In the genomic region with DNA sequence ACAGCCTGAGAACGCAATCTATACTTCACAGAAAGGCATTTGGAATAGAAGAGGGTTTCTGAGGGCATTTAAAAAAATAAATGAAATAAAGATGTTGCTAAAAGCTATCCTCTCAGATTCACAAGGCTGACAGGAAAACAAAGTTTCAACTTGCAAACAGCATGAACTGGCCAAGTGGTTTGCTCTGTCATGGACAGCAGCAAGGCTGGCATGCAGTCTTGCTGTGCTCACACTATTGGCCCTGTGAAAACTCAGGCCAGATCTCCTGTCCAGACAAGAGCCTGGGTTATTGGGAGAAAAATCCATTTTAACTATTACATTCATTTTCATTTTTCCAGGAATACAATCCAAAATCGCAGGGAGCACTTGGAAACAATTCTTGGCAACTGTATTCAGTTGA, we compare ENCODE assay signal across 15 cellular contexts.
DNase-seq lines count a peak whose midpoint lies in the region; TF ChIP-seq lines count a peak whose summit lies in the region.
"Had no signal": no experiment of that assay in that cellular context is flagged by ENCODE, and none has a peak within 500 bp of the region (broad histone marks: within the 10 kb centered on the region; RNA-seq: fewer than 3 reads in every experiment).

No MANE protein-coding gene starts in this region.

- H3K36me3 Mint-ChIP-seq in neural crest cell (ENCODE audit: low read depth) = no peaks in the 10 kb centered on the region
- H3K36me3 Mint-ChIP-seq: CD14-positive monocyte; CD8-positive, alpha-beta T cell had no signal

- no peak overlapping the region for H3K4me3 Mint-ChIP-seq in neural crest cell
- H3K4me3 Mint-ChIP-seq: CD14-positive monocyte; CD8-positive, alpha-beta T cell; GM23338 had no signal

- H3K27me3 Mint-ChIP-seq in neural crest cell (ENCODE audit: low read depth) = no peaks in the 10 kb centered on the region

- H3K27ac Mint-ChIP-seq in neural crest cell (ENCODE audit: unreplicated experiment) = peak overlapping the region; percentile 71
- H3K27ac Mint-ChIP-seq: CD14-positive monocyte; CD8-positive, alpha-beta T cell; GM23338 had no signal

- H3K9me3 Mint-ChIP-seq in neural crest cell = peaks cover 1% of the 10 kb centered on the region
- H3K9me3 Mint-ChIP-seq: CD8-positive, alpha-beta T cell; GM23338 had no signal

- H3K4me1 Mint-ChIP-seq in neural crest cell = peaks cover 4% of the 10 kb centered on the region
- H3K4me1 Mint-ChIP-seq: CD14-positive monocyte had no signal

- DNase-seq in SHP77 treated with DMSO at 0.1 percent for 48 hours (lab: John Stamatoyannopoulos, UW) (peak; percentile 6), SHP77 (lab: John Stamatoyannopoulos, UW) (no peak), DMS53 treated with DMSO at 0.1 percent for 48 hours (lab: John Stamatoyannopoulos, UW; ENCODE audit: unreplicated experiment) (peak; percentile 8), NCI-H69 (lab: John Stamatoyannopoulos, UW) (peak; percentile 36), neural crest cell (ENCODE audit: low read depth, low spot score) (no peak), glomerular visceral epithelial cell (ENCODE audit: extremely low spot score) (no peak)
- DNase-seq in activated effector memory CD4-positive, alpha-beta T cell treated with anti-CD3 and anti-CD28 coated beads, Interleukin-2, amount 50 U/mL, for 16 hours = no peak
- DNase-seq in stimulated activated CD4-positive, alpha-beta T cell treated with anti-CD3 and anti-CD28 coated beads, Interleukin-4, amount 100 ng/mL, for 4 hours = no peak
- DNase-seq: BE2C; CD8-positive, alpha-beta T cell; COR-L47; DMS153; H7 had no signal

- no peak for TF ChIP-seq CTCF in neural crest cell (conservative IDR thresholded peaks at IDR 0.05)

Comparison
In these comparisons a context has a peak if more than half of its experiments do, and no peak if none do; other contexts are left out.
1. DNase-seq: peak in SHP77 treated with DMSO at 0.1 percent for 48 hours (single experiment), DMS53 treated with DMSO at 0.1 percent for 48 hours (single experiment) and NCI-H69 (single experiment); none in SHP77 (0 of 2), neural crest cell (single experiment), activated effector memory CD4-positive, alpha-beta T cell treated with anti-CD3 and anti-CD28 coated beads, Interleukin-2, amount 50 U/mL, for 16 hours (single experiment), glomerular visceral epithelial cell (single experiment) and stimulated activated CD4-positive, alpha-beta T cell treated with anti-CD3 and anti-CD28 coated beads, Interleukin-4, amount 100 ng/mL, for 4 hours (0 of 2).